1 cellular context compared by ENCODE assay signal in genomic region chr11:95138448-95138847, GRCh38.
TF ChIP-seq lines count a peak whose summit lies in the region.

No MANE protein-coding gene starts in this region.

TF ChIP-seq in GM23338, 12 proteins besides CTCF, POLR2A, EP300 and RAD21 (continued from another document):
- TF ChIP-seq EZH2 (IDR thresholded peaks at IDR 0.05; ENCODE audit: low read depth, unreplicated experiment), result no peak
- no peak for TF ChIP-seq ZNF331 (CRISPR knock-in tag; IDR thresholded peaks at IDR 0.05; ENCODE audit: low read depth)
